11 cellular contexts compared by ENCODE assay signal in genomic region chr9:75002422-75003023, GRCh38. TPM values are rescaled to one million over a fixed set of nuclear protein-coding genes. Genes with fewer than 3 reads are reported as not detected.
DNase-seq lines count a peak whose midpoint lies in the region; ATAC-seq and TF ChIP-seq lines count a peak whose summit lies in the region.
"Had no signal": no experiment of that assay in that cellular context is flagged by ENCODE, and none has a peak within 500 bp of the region (broad histone marks: within the 10 kb centered on the region; RNA-seq: fewer than 3 reads in every experiment).

No MANE protein-coding gene starts in this region.

- H3K4me3 ChIP-seq in lower lobe of right lung (no peak overlapping the region), uterus (no peak overlapping the region)
- H3K4me3 ChIP-seq: BLaER1, heart right ventricle had no signal

- no peaks in the 10 kb centered on the region for H3K4me1 Mint-ChIP-seq in CD14-positive monocyte

- no peaks in the 10 kb centered on the region for H3K27me3 Mint-ChIP-seq in CD14-positive monocyte (ENCODE audit: low read depth in 3 of 3)

- H3K27me3 ChIP-seq in lower lobe of right lung (ENCODE audit: low read depth): no peaks in the 10 kb centered on the region
- no peaks in the 10 kb centered on the region for H3K27me3 ChIP-seq in uterus
- H3K27me3 ChIP-seq: BLaER1, heart right ventricle had no signal

- H3K27ac ChIP-seq in VCaP (no peak overlapping the region), lower lobe of right lung (no peak overlapping the region), uterus (no peak overlapping the region)
- H3K27ac ChIP-seq: BLaER1, heart right ventricle had no signal

- DNase-seq in CD14-positive monocyte (ENCODE audit: low spot score) (no peak), lower lobe of right lung (no peak), SIG-M5 (lab: John Stamatoyannopoulos, UW) (no peak), uterus (no peak), NCI-H524 (lab: John Stamatoyannopoulos, UW) (no peak)
- DNase-seq: occipital lobe had no signal

- no peak for TF ChIP-seq POLR2A in uterus (IDR thresholded peaks at IDR 0.05)

- peaks cover 13 to 18% of the 10 kb centered on the region in 2 donors for H3K36me3 Mint-ChIP-seq in CD14-positive monocyte

- H3K4me1 ChIP-seq in lower lobe of right lung (peaks cover 6% of the 10 kb centered on the region), uterus (no peaks in the 10 kb centered on the region)
- H3K4me1 ChIP-seq: BLaER1 had no signal

- H3K27ac Mint-ChIP-seq in CD14-positive monocyte: no peak overlapping the region

- H3K9me3 ChIP-seq in lower lobe of right lung (no peaks in the 10 kb centered on the region), uterus (no peaks in the 10 kb centered on the region)
- H3K9me3 ChIP-seq: BLaER1, heart right ventricle had no signal

- H3K4me3 Mint-ChIP-seq in CD14-positive monocyte: no peak overlapping the region

- H3K36me3 ChIP-seq in lower lobe of right lung: peaks cover 1% of the 10 kb centered on the region
- H3K36me3 ChIP-seq in uterus: no peaks in the 10 kb centered on the region

- H3K9me3 Mint-ChIP-seq in CD14-positive monocyte: no peaks in the 10 kb centered on the region

- ATAC-seq in GM19372 (IDR thresholded peaks at IDR 0.05; ENCODE audit: low read depth, unreplicated experiment) (peak; percentile 42), HG02970 (IDR thresholded peaks at IDR 0.05; ENCODE audit: low FRiP score, unreplicated experiment) (peak; percentile 20), lower lobe of right lung (no peak)

- TF ChIP-seq CTCF in CD14-positive monocyte (IDR thresholded peaks at IDR 0.05) (peak; percentile 60), VCaP (conservative IDR thresholded peaks at IDR 0.05) (peak; percentile 59), lower lobe of right lung (IDR thresholded peaks at IDR 0.05) (no peak), uterus (IDR thresholded peaks at IDR 0.05) (no peak)

- intact Hi-C loops in CD14-positive monocyte (cut with micrococcal nuclease): loop anchor here (2.0 kb wide), 1 partner anchor 228 kb away; no protein-coding TSS in a partner anchor
- intact Hi-C loops in lower lobe of right lung (cut with DNase I): loop anchor here (5.0 kb wide), 1 partner anchor 230 kb away; no protein-coding TSS in a partner anchor
- intact Hi-C loops in uterus (cut with DNase I; ENCODE audit: low total_unique reads): no loop called here

RNA-seq across cellular contexts. Expression of gene CARNMT1, which starts 25.6 kb away (rescaled TPM):
- 1 to 10 TPM; 3.9 to 5.5 TPM for polyA plus RNA-seq in CD14-positive monocyte
- total RNA-seq in lower lobe of right lung: 14.5 TPM
- 10 to 100 TPM; 19.2 to 74.3 (median 22.8) TPM for total RNA-seq in uterus

RNA-seq across cellular contexts. Expression of gene C9orf40, which starts 49.8 kb away (rescaled TPM):
- 1 to 10 TPM in 1 of 2 donors, under 1 TPM in 1; 0.44 to 1.1 TPM for polyA plus RNA-seq in CD14-positive monocyte
- total RNA-seq in lower lobe of right lung (4.0 TPM), uterus (10 to 100 TPM in 1 of 4 donors, 1 to 10 TPM in 3; 2.8 to 17.6 (median 5.6) TPM)

Comparison
In these comparisons a context has a peak if more than half of its experiments do, and no peak if none do; other contexts are left out.
1. CTCF ChIP-seq: peak in CD14-positive monocyte (single experiment) and VCaP (single experiment); none in lower lobe of right lung (single experiment) and uterus (0 of 4).
2. ATAC-seq: peak in GM19372 (single experiment) and HG02970 (single experiment); none in lower lobe of right lung (0 of 2).